In the genomic region with DNA sequence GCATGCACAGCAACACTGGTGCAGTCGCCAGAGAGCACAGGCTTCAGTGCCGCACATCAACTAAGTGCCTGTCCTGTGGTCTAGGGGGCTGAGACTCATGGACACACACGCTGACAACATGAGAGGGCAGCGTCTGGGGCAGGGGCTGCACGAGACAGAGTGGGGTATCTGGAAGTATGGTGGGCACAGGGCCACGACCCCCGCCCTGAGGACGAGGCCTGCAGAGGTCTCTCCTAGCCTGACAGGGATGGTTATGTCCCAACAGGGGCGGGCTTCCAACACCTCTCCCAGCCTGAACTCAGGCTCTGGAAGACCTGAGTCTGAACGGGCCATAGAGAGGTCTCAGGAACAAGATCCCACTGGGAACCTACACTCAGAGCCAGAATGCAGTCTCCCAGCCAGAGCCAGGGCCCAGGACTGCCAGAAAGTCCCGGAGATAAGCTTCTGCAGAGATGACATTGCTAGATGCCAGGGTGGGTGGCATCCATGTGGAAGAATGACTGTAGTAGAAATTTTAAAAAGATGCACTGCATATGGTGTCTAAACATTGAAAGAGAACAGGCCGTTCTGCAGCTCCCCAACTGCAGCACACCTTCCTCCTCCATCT, we compare ENCODE assay signal across 18 cellular contexts.
DNase-seq lines count a peak whose midpoint lies in the region; ATAC-seq and TF ChIP-seq lines count a peak whose summit lies in the region.
"Had no signal": no experiment of that assay in that cellular context is flagged by ENCODE, and none has a peak within 500 bp of the region (broad histone marks: within the 10 kb centered on the region; RNA-seq: fewer than 3 reads in every experiment).

No MANE protein-coding gene starts in this region.

- TF ChIP-seq CTCF in IMR-90 (conservative IDR thresholded peaks at IDR 0.05; ENCODE audit: low read depth, low read length) (no peak), chondrocyte (IDR thresholded peaks at IDR 0.05) (no peak), liver (IDR thresholded peaks at IDR 0.05; ENCODE audit: low read depth, low read length, missing input control) (no peak)

- DNase-seq in IMR-90, result no peak
- DNase-seq in chondrocyte (ENCODE audit: low spot score), result no peak
- no peak for DNase-seq in stimulated activated naive B cell treated with anti-CD40 and anti-IgM and Interleukin-4, amounts not matched to agents 10 μg/mL and 1 μg/mL and 100 μg/mL, for 72 hours
- no peak for DNase-seq in stimulated activated naive CD8-positive, alpha-beta T cell treated with anti-CD3 and anti-CD28 coated beads, Interleukin-15, amount 100 ng/mL, for 72 hours
- DNase-seq in RKO (ENCODE audit: low spot score), result no peak
- DNase-seq in activated CD4-positive, alpha-beta T cell treated with anti-CD3 and anti-CD28 coated beads, Interleukin-2, amount 50 U/mL, for 1 hour, result no peak
- DNase-seq in activated CD4-positive, alpha-beta T cell treated with anti-CD3 and anti-CD28 coated beads for 36 hours, result no peak
- DNase-seq: activated CD4-positive, CD25-positive, alpha-beta regulatory T cell; central memory CD4-positive, alpha-beta T cell; kidney glomerular epithelial cell; NCI-H1105; NCI-H446 treated with DMSO at 0.1 percent for 48 hours; PC-3; stimulated activated CD4-positive, alpha-beta T cell treated with anti-CD3 and anti-CD28 coated beads, Interleukin-4, amount 100 ng/mL, for 4 hours; stimulated activated naive CD4-positive, alpha-beta T cell had no signal

- peaks cover 25% of the 10 kb centered on the region for H3K36me3 Mint-ChIP-seq in chondrocyte (ENCODE audit: low read depth)
- H3K36me3 Mint-ChIP-seq in stimulated activated naive B cell treated with anti-CD40 and anti-IgM and Interleukin-4, amounts not matched to agents 10 μg/mL and 1 μg/mL and 100 μg/mL, for 72 hours, result no peaks in the 10 kb centered on the region
- H3K36me3 Mint-ChIP-seq in activated CD4-positive, alpha-beta T cell treated with anti-CD3 and anti-CD28 coated beads for 36 hours (ENCODE audit: low read depth), result no peaks in the 10 kb centered on the region
- H3K36me3 Mint-ChIP-seq: activated naive CD4-positive, alpha-beta T cell treated with anti-CD3 and anti-CD28 coated beads, Interleukin-2, amount 50 U/mL, for 72 hours; natural killer cell treated with Interleukin-12 subunit alpha and Interleukin-12 subunit beta and Interleukin-15 and Interleukin-18, amount 100 ng/mL, for 72 hours had no signal

- no peak overlapping the region for H3K4ac ChIP-seq in IMR-90 (ENCODE audit: low read depth, low read length)

- intact Hi-C loops in IMR-90 (cut with micrococcal nuclease), result no loop called here
- intact Hi-C loops in activated CD4-positive, alpha-beta T cell treated with anti-CD3 and anti-CD28 coated beads for 36 hours (cut with DNase I, micrococcal nuclease), result no loop called here

- H3K9me3 ChIP-seq in IMR-90 (ENCODE audit: control insufficient read depth, insufficient read depth, low read length) (no peaks in the 10 kb centered on the region), liver (ENCODE audit: control insufficient read depth in 4 of 4, low read length in 3 of 4) (no peaks in the 10 kb centered on the region)

- H2AFZ ChIP-seq in IMR-90 (replicated peaks; ENCODE audit: low read length, poor library complexity), result no peak overlapping the region

- H3K4me3 ChIP-seq in IMR-90 (ENCODE audit: insufficient read depth, low read depth, low read length), result no peak overlapping the region
- H3K4me3 ChIP-seq in liver (ENCODE audit: low read depth in 1 of 3, low read length in 3 of 3), result no peak overlapping the region

- H3K27ac ChIP-seq in IMR-90 (ENCODE audit: insufficient read depth, low read length), result no peak overlapping the region
- H3K27ac ChIP-seq in liver (ENCODE audit: low read depth in 1 of 2, low read length in 2 of 2), result peak overlapping the region; percentile 60 to 94

- no peak for ATAC-seq in IMR-90 (ENCODE audit: low read depth)
- ATAC-seq in stimulated activated naive B cell treated with anti-CD40 and anti-IgM and Interleukin-4, amounts not matched to agents 10 μg/mL and 1 μg/mL and 100 μg/mL, for 72 hours (replicated peaks), result no peak
- no peak for ATAC-seq in stimulated activated naive CD8-positive, alpha-beta T cell treated with anti-CD3 and anti-CD28 coated beads, Interleukin-15, amount 100 ng/mL, for 72 hours
- ATAC-seq in activated CD4-positive, alpha-beta T cell treated with anti-CD3 and anti-CD28 coated beads for 36 hours, result no peak
- ATAC-seq: activated naive CD4-positive, alpha-beta T cell treated with anti-CD3 and anti-CD28 coated beads, Interleukin-2, amount 50 U/mL, for 72 hours; natural killer cell treated with Interleukin-12 subunit alpha and Interleukin-12 subunit beta and Interleukin-15 and Interleukin-18, amount 100 ng/mL, for 72 hours; PC-3 had no signal

- H3K4me1 Mint-ChIP-seq in chondrocyte (ENCODE audit: low read depth), result peaks cover 97% of the 10 kb centered on the region
- H3K4me1 Mint-ChIP-seq in stimulated activated naive B cell treated with anti-CD40 and anti-IgM and Interleukin-4, amounts not matched to agents 10 μg/mL and 1 μg/mL and 100 μg/mL, for 72 hours, result peaks cover 41 to 49% of the 10 kb centered on the region in 2 donors
- H3K4me1 Mint-ChIP-seq in stimulated activated naive CD8-positive, alpha-beta T cell treated with anti-CD3 and anti-CD28 coated beads, Interleukin-15, amount 100 ng/mL, for 72 hours, result peaks cover 14% of the 10 kb centered on the region
- peaks cover 3% of the 10 kb centered on the region for H3K4me1 Mint-ChIP-seq in activated CD4-positive, alpha-beta T cell treated with anti-CD3 and anti-CD28 coated beads for 36 hours

- CTCF ChIA-PET in IMR-90 (lab: Yijun Ruan, JAX), result no interaction called here
- CTCF ChIA-PET in activated CD4-positive, alpha-beta T cell treated with anti-CD3 and anti-CD28 coated beads for 36 hours (lab: Charles Lee), result no interaction called here

- H3K23ac ChIP-seq in IMR-90 (ENCODE audit: low read depth, low read length), result no peak overlapping the region

- no peak overlapping the region for H3K18ac ChIP-seq in IMR-90 (ENCODE audit: low read depth, low read length)

- H2AK9ac ChIP-seq in IMR-90 (replicated peaks; ENCODE audit: low read depth, low read length, poor library complexity), result no peak overlapping the region

- no peaks in the 10 kb centered on the region for H3K27me3 Mint-ChIP-seq in chondrocyte (ENCODE audit: low read depth)
- H3K27me3 Mint-ChIP-seq in stimulated activated naive B cell treated with anti-CD40 and anti-IgM and Interleukin-4, amounts not matched to agents 10 μg/mL and 1 μg/mL and 100 μg/mL, for 72 hours, result no peaks in the 10 kb centered on the region
- peaks cover 28% of the 10 kb centered on the region for H3K27me3 Mint-ChIP-seq in stimulated activated naive CD8-positive, alpha-beta T cell treated with anti-CD3 and anti-CD28 coated beads, Interleukin-15, amount 100 ng/mL, for 72 hours
- H3K27me3 Mint-ChIP-seq in activated CD4-positive, alpha-beta T cell treated with anti-CD3 and anti-CD28 coated beads for 36 hours, result no peaks in the 10 kb centered on the region

- H3K4me2 ChIP-seq in IMR-90 (ENCODE audit: low read depth, low read length), result no peak overlapping the region

- H3K36me3 ChIP-seq in IMR-90 (ENCODE audit: control insufficient read depth, insufficient read depth, low read length), result peaks cover 17% of the 10 kb centered on the region; the same call in 1 of the 2 replicates
- H3K36me3 ChIP-seq in liver (ENCODE audit: control insufficient read depth in 4 of 4, insufficient read depth in 3 of 4, low read depth in 1 of 4, low read length in 3 of 4), result no peaks in the 10 kb centered on the region

- no peak overlapping the region for H3K4me3 Mint-ChIP-seq in chondrocyte (ENCODE audit: unreplicated experiment)
- H3K4me3 Mint-ChIP-seq in stimulated activated naive B cell treated with anti-CD40 and anti-IgM and Interleukin-4, amounts not matched to agents 10 μg/mL and 1 μg/mL and 100 μg/mL, for 72 hours, result peak overlapping the region; percentile 48 to 70
- no peak overlapping the region for H3K4me3 Mint-ChIP-seq in stimulated activated naive CD8-positive, alpha-beta T cell treated with anti-CD3 and anti-CD28 coated beads, Interleukin-15, amount 100 ng/mL, for 72 hours
- H3K4me3 Mint-ChIP-seq in activated CD4-positive, alpha-beta T cell treated with anti-CD3 and anti-CD28 coated beads for 36 hours, result no peak overlapping the region
- H3K4me3 Mint-ChIP-seq: natural killer cell treated with Interleukin-12 subunit alpha and Interleukin-12 subunit beta and Interleukin-15 and Interleukin-18, amount 100 ng/mL, for 72 hours had no signal

- peaks cover 46% of the 10 kb centered on the region for H4K20me1 ChIP-seq in IMR-90 (ENCODE audit: insufficient read depth, low read length)

- H3K27ac Mint-ChIP-seq in chondrocyte (ENCODE audit: unreplicated experiment), result peak overlapping the region; percentile 96
- H3K27ac Mint-ChIP-seq in stimulated activated naive B cell treated with anti-CD40 and anti-IgM and Interleukin-4, amounts not matched to agents 10 μg/mL and 1 μg/mL and 100 μg/mL, for 72 hours, result peak overlapping the region; percentile 63
- peak overlapping the region in 1 of 2 donors; percentile 7 for H3K27ac Mint-ChIP-seq in stimulated activated naive CD8-positive, alpha-beta T cell treated with anti-CD3 and anti-CD28 coated beads, Interleukin-15, amount 100 ng/mL, for 72 hours
- H3K27ac Mint-ChIP-seq in activated CD4-positive, alpha-beta T cell treated with anti-CD3 and anti-CD28 coated beads for 36 hours, result no peak overlapping the region
- H3K27ac Mint-ChIP-seq: activated naive CD4-positive, alpha-beta T cell treated with anti-CD3 and anti-CD28 coated beads, Interleukin-2, amount 50 U/mL, for 72 hours; natural killer cell treated with Interleukin-12 subunit alpha and Interleukin-12 subunit beta and Interleukin-15 and Interleukin-18, amount 100 ng/mL, for 72 hours had no signal

- TF ChIP-seq POLR2A in IMR-90 (IDR thresholded peaks at IDR 0.05; ENCODE audit: low read depth, low read length), result no peak

- peak overlapping the region; percentile 40; the same call in 1 of the 2 replicates for H2AK5ac ChIP-seq in IMR-90 (ENCODE audit: low read depth, low read length)

- no peak overlapping the region for H3K9ac ChIP-seq in IMR-90 (ENCODE audit: low read depth, low read length)
- H3K9ac ChIP-seq in liver (ENCODE audit: low read depth in 1 of 2, low read length in 2 of 2), result no peak overlapping the region

- POLR2A ChIA-PET in IMR-90 (lab: Charles Lee; ENCODE audit: unreplicated experiment), result no interaction called here
- POLR2A ChIA-PET in activated CD4-positive, alpha-beta T cell treated with anti-CD3 and anti-CD28 coated beads for 36 hours (lab: Charles Lee), result no interaction called here

- H4K5ac ChIP-seq in IMR-90 (ENCODE audit: low read depth, low read length), result no peak overlapping the region

- no TSS peak for BruUV-seq in IMR-90 (replicated peaks; lab: Mats Ljungman, UMichigan)

- no peaks in the 10 kb centered on the region for H3K27me3 ChIP-seq in IMR-90 (ENCODE audit: control insufficient read depth, insufficient read depth, low read length)
- H3K27me3 ChIP-seq in liver (ENCODE audit: control insufficient read depth in 4 of 4, insufficient read depth in 4 of 4, low read length in 3 of 4), result no peaks in the 10 kb centered on the region

- no peak overlapping the region for H4K91ac ChIP-seq in IMR-90 (ENCODE audit: insufficient read depth, low read depth, low read length)

- H3K4me1 ChIP-seq in IMR-90 (ENCODE audit: control insufficient read depth, insufficient read depth, low read length), result peaks cover 16% of the 10 kb centered on the region
- H3K4me1 ChIP-seq in liver (ENCODE audit: control insufficient read depth in 4 of 4, insufficient read depth in 4 of 4, low read length in 3 of 4), result peaks cover 21 to 50% (median 41%) of the 10 kb centered on the region in 4 donors

- no peak overlapping the region for H2BK120ac ChIP-seq in IMR-90 (ENCODE audit: low read depth, low read length)

- H2BK5ac ChIP-seq in IMR-90 (ENCODE audit: low read depth, low read length, poor library complexity, severe bottlenecking), result no peak overlapping the region

- H3K9me1 ChIP-seq in IMR-90 (ENCODE audit: insufficient read depth, low read length), result peaks cover 39% of the 10 kb centered on the region

- H3K56ac ChIP-seq in IMR-90 (ENCODE audit: extremely low read depth, insufficient read depth, low read length), result no peak overlapping the region

- H4K8ac ChIP-seq in IMR-90 (ENCODE audit: low read depth in 2 of 2, low read length in 2 of 2), result no peak overlapping the region; a peak in 1 of 4 replicates

- TF ChIP-seq RAD21 in IMR-90 (IDR thresholded peaks at IDR 0.05; ENCODE audit: low read length) (no peak), liver (IDR thresholded peaks at IDR 0.05) (no peak)

- no peak overlapping the region for H3K14ac ChIP-seq in IMR-90 (replicated peaks; ENCODE audit: low read depth, low read length)

- H3K79me1 ChIP-seq in IMR-90 (ENCODE audit: low read depth in 1 of 2, low read length in 2 of 2), result peaks cover 46 to 90% of the 10 kb centered on the region in 2 experiments

- H2BK15ac ChIP-seq in IMR-90 (ENCODE audit: low read depth, low read length), result no peak overlapping the region

- H2BK20ac ChIP-seq in IMR-90 (ENCODE audit: low read depth, low read length), result no peak overlapping the region

- dilution Hi-C loops in IMR-90 (cut with HindIII; ENCODE audit: low sequenced_read_pairs, unreplicated experiment), result no loop called here

- in situ Hi-C loops in IMR-90 (cut with MboI; ENCODE audit: low sequenced_read_pairs), result no loop called here

- no peaks in the 10 kb centered on the region for H3K9me3 Mint-ChIP-seq in chondrocyte (ENCODE audit: low read depth)
- no peaks in the 10 kb centered on the region for H3K9me3 Mint-ChIP-seq in stimulated activated naive B cell treated with anti-CD40 and anti-IgM and Interleukin-4, amounts not matched to agents 10 μg/mL and 1 μg/mL and 100 μg/mL, for 72 hours
- H3K9me3 Mint-ChIP-seq in stimulated activated naive CD8-positive, alpha-beta T cell treated with anti-CD3 and anti-CD28 coated beads, Interleukin-15, amount 100 ng/mL, for 72 hours, result no peaks in the 10 kb centered on the region
- H3K9me3 Mint-ChIP-seq in activated CD4-positive, alpha-beta T cell treated with anti-CD3 and anti-CD28 coated beads for 36 hours (ENCODE audit: low read depth), result no peaks in the 10 kb centered on the region
- H3K9me3 Mint-ChIP-seq: activated naive CD4-positive, alpha-beta T cell treated with anti-CD3 and anti-CD28 coated beads, Interleukin-2, amount 50 U/mL, for 72 hours; natural killer cell treated with Interleukin-12 subunit alpha and Interleukin-12 subunit beta and Interleukin-15 and Interleukin-18, amount 100 ng/mL, for 72 hours had no signal

- WGBS in IMR-90 (ENCODE audit: extremely low coverage in 2 of 2, insufficient read length in 1 of 2), 2 experiments, result 68% methylated on average over 4 of the region's 12 CpGs; no CpG with 5 or more reads in 1 of the 2 experiments
- 91% methylated on average over 12 of the region's 12 CpGs for WGBS in liver

Comparison
In these comparisons a context has a peak if more than half of its experiments do, and no peak if none do; other contexts are left out.
1. H3K4me3 Mint-ChIP-seq: peak in stimulated activated naive B cell treated with anti-CD40 and anti-IgM and Interleukin-4, amounts not matched to agents 10 μg/mL and 1 μg/mL and 100 μg/mL, for 72 hours (2 of 2); none in chondrocyte (single experiment), stimulated activated naive CD8-positive, alpha-beta T cell treated with anti-CD3 and anti-CD28 coated beads, Interleukin-15, amount 100 ng/mL, for 72 hours (0 of 2) and activated CD4-positive, alpha-beta T cell treated with anti-CD3 and anti-CD28 coated beads for 36 hours (single experiment).